ENCODE assay signal across 20 cellular contexts in genomic region chr12:87922721-87923120, GRCh38.
"Had no signal": no experiment of that assay in that cellular context is flagged by ENCODE, and none has a peak within 500 bp of the region (broad histone marks: within the 10 kb centered on the region; RNA-seq: fewer than 3 reads in every experiment).

No MANE protein-coding gene starts in this region.

- H3K9me3 ChIP-seq: heart left ventricle, prostate gland, right lobe of liver, thoracic aorta, transverse colon had no signal

- H3K27me3 ChIP-seq: heart left ventricle, right lobe of liver, transverse colon had no signal

- H3K27ac Mint-ChIP-seq: natural killer cell; stimulated activated naive B cell treated with anti-CD40 and anti-IgM and Interleukin-4, amounts not matched to agents 10 μg/mL and 1 μg/mL and 100 μg/mL, for 72 hours; stimulated activated naive CD8-positive, alpha-beta T cell treated with anti-CD3 and anti-CD28 coated beads, Interleukin-15, amount 100 ng/mL, for 72 hours had no signal

- ATAC-seq: esophagus mucosa; foreskin keratinocyte; heart left ventricle; left colon; natural killer cell; right lobe of liver; stimulated activated naive B cell treated with anti-CD40 and anti-IgM and Interleukin-4, amounts not matched to agents 10 μg/mL and 1 μg/mL and 100 μg/mL, for 72 hours; stimulated activated naive CD8-positive, alpha-beta T cell treated with anti-CD3 and anti-CD28 coated beads, Interleukin-15, amount 100 ng/mL, for 72 hours had no signal

- H3K79me2 ChIP-seq: parathyroid adenoma had no signal

- DNase-seq: central memory CD4-positive, alpha-beta T cell; effector memory CD4-positive, alpha-beta T cell; foreskin keratinocyte; heart left ventricle; hippocampal formation; left colon; natural killer cell; occipital lobe; right lobe of liver; stimulated activated CD4-positive, alpha-beta T cell treated with anti-CD3 and anti-CD28 coated beads, Interleukin-2, amount 100 ng/mL, for 24 hours; stimulated activated CD4-positive, alpha-beta T cell treated with anti-CD3 and anti-CD28 coated beads, Interleukin-4, amount 100 ng/mL, for 4 hours; stimulated activated naive B cell treated with anti-CD40 and anti-IgM and Interleukin-4, amounts not matched to agents 10 μg/mL and 1 μg/mL and 100 μg/mL, for 72 hours; stimulated activated naive CD8-positive, alpha-beta T cell treated with anti-CD3 and anti-CD28 coated beads, Interleukin-15, amount 100 ng/mL, for 72 hours; substantia nigra; transverse colon had no signal

- H3K4me1 ChIP-seq: foreskin keratinocyte, heart left ventricle, parathyroid adenoma, prostate gland, right lobe of liver, transverse colon had no signal

- H3K9ac ChIP-seq: parathyroid adenoma had no signal

- H3K36me3 ChIP-seq: heart left ventricle, prostate gland, right lobe of liver, thoracic aorta, transverse colon had no signal

- H3K4me1 Mint-ChIP-seq: natural killer cell; stimulated activated naive B cell treated with anti-CD40 and anti-IgM and Interleukin-4, amounts not matched to agents 10 μg/mL and 1 μg/mL and 100 μg/mL, for 72 hours; stimulated activated naive CD8-positive, alpha-beta T cell treated with anti-CD3 and anti-CD28 coated beads, Interleukin-15, amount 100 ng/mL, for 72 hours had no signal

- H3K27ac ChIP-seq: foreskin keratinocyte, heart left ventricle, parathyroid adenoma, prostate gland, right lobe of liver, skin epidermis, thoracic aorta, transverse colon had no signal

- H3K4me3 ChIP-seq: heart left ventricle, prostate gland, right lobe of liver, skin epidermis, thoracic aorta, transverse colon had no signal

- H3K27me3 Mint-ChIP-seq: stimulated activated naive B cell treated with anti-CD40 and anti-IgM and Interleukin-4, amounts not matched to agents 10 μg/mL and 1 μg/mL and 100 μg/mL, for 72 hours; stimulated activated naive CD8-positive, alpha-beta T cell treated with anti-CD3 and anti-CD28 coated beads, Interleukin-15, amount 100 ng/mL, for 72 hours had no signal

- H3K4me3 Mint-ChIP-seq: natural killer cell; stimulated activated naive B cell treated with anti-CD40 and anti-IgM and Interleukin-4, amounts not matched to agents 10 μg/mL and 1 μg/mL and 100 μg/mL, for 72 hours; stimulated activated naive CD8-positive, alpha-beta T cell treated with anti-CD3 and anti-CD28 coated beads, Interleukin-15, amount 100 ng/mL, for 72 hours had no signal

- H3K9me3 Mint-ChIP-seq: stimulated activated naive B cell treated with anti-CD40 and anti-IgM and Interleukin-4, amounts not matched to agents 10 μg/mL and 1 μg/mL and 100 μg/mL, for 72 hours; stimulated activated naive CD8-positive, alpha-beta T cell treated with anti-CD3 and anti-CD28 coated beads, Interleukin-15, amount 100 ng/mL, for 72 hours had no signal

- H2AFZ ChIP-seq: parathyroid adenoma had no signal

- H3K36me3 Mint-ChIP-seq: natural killer cell; stimulated activated naive B cell treated with anti-CD40 and anti-IgM and Interleukin-4, amounts not matched to agents 10 μg/mL and 1 μg/mL and 100 μg/mL, for 72 hours had no signal
